Comparison of ENCODE assay signal across 9 cellular contexts in genomic region chr22:19987394-19988306, GRCh38. TPM values are rescaled to one million over a fixed set of nuclear protein-coding genes. Genes with fewer than 3 reads are reported as not detected.
DNase-seq lines count a peak whose midpoint lies in the region; ATAC-seq, FAIRE-seq and TF ChIP-seq lines count a peak whose summit lies in the region.
"Had no signal": no experiment of that assay in that cellular context is flagged by ENCODE, and none has a peak within 500 bp of the region (broad histone marks: within the 10 kb centered on the region; RNA-seq: fewer than 3 reads in every experiment).

No MANE protein-coding gene starts in this region.

- TF ChIP-seq RAD21 in liver (IDR thresholded peaks at IDR 0.05): no peak

- H3K36me3 ChIP-seq in astrocyte (ENCODE audit: insufficient read depth, low read length) (no peaks in the 10 kb centered on the region), liver (ENCODE audit: control insufficient read depth in 4 of 4, insufficient read depth in 3 of 4, low read depth in 1 of 4, low read length in 3 of 4) (no peaks in the 10 kb centered on the region), stomach smooth muscle (ENCODE audit: control insufficient read depth in 2 of 2, insufficient read depth in 2 of 2, low read length in 2 of 2) (no peaks in the 10 kb centered on the region)

- H3K4me1 ChIP-seq in astrocyte (ENCODE audit: insufficient read depth, low read length): peaks cover 27% of the 10 kb centered on the region
- peaks cover 3 to 33% (median 18%) of the 10 kb centered on the region in 4 donors for H3K4me1 ChIP-seq in liver (ENCODE audit: control insufficient read depth in 4 of 4, insufficient read depth in 4 of 4, low read length in 3 of 4)
- peaks cover 50% of the 10 kb centered on the region for H3K4me1 ChIP-seq in stomach smooth muscle (ENCODE audit: control insufficient read depth, insufficient read depth, low read length)

- no peak for DNase-seq in activated CD4-positive, alpha-beta memory T cell treated with anti-CD3 and anti-CD28 coated beads, Interleukin-2, amount 10 ng/mL, durations not matched to agents 7 days and 5 days
- DNase-seq in activated CD4-positive, alpha-beta memory T cell treated with anti-CD3 and anti-CD28 coated beads for 36 hours: no peak
- no peak for DNase-seq in astrocyte (ENCODE audit: low read depth)
- DNase-seq in NCI-H226: no peak
- DNase-seq: NCI-H1694 treated with DMSO at 0.1 percent for 48 hours had no signal

- H3K27ac ChIP-seq in astrocyte (ENCODE audit: low read depth, low read length): no peak overlapping the region
- peak overlapping the region; percentile 14 to 51 for H3K27ac ChIP-seq in liver (ENCODE audit: low read depth in 1 of 2, low read length in 2 of 2)
- peak overlapping the region; percentile 46 for H3K27ac ChIP-seq in stomach smooth muscle (ENCODE audit: low read length)

- H3K4me3 ChIP-seq in astrocyte (ENCODE audit: insufficient read depth, low read depth, low read length) (no peak overlapping the region), liver (ENCODE audit: low read depth in 1 of 3, low read length in 3 of 3) (no peak overlapping the region), stomach smooth muscle (ENCODE audit: low read length in 2 of 2) (peak overlapping the region in 1 of 2 donors; percentile 54)

- no peak overlapping the region for H3K4me2 ChIP-seq in astrocyte (ENCODE audit: low read length)

- H3K27me3 Mint-ChIP-seq in activated CD4-positive, alpha-beta memory T cell treated with anti-CD3 and anti-CD28 coated beads, Interleukin-2, amount 10 ng/mL, durations not matched to agents 7 days and 5 days: no peaks in the 10 kb centered on the region
- peaks cover 2% of the 10 kb centered on the region for H3K27me3 Mint-ChIP-seq in activated CD4-positive, alpha-beta memory T cell treated with anti-CD3 and anti-CD28 coated beads for 36 hours
- peaks cover 2% of the 10 kb centered on the region for H3K27me3 Mint-ChIP-seq in astrocyte (ENCODE audit: low read depth, unreplicated experiment)

- no peak for FAIRE-seq in astrocyte (lab: Jason Lieb, UNC)

- CTCF ChIA-PET in activated CD4-positive, alpha-beta memory T cell treated with anti-CD3 and anti-CD28 coated beads, Interleukin-2, amount 10 ng/mL, durations not matched to agents 7 days and 5 days (lab: Charles Lee): interaction anchor here (0.7 kb wide), 1 partner anchor 17 kb away, joined by 4 read pairs; no protein-coding TSS in a partner anchor
- CTCF ChIA-PET in activated CD4-positive, alpha-beta memory T cell treated with anti-CD3 and anti-CD28 coated beads for 36 hours (lab: Charles Lee): no interaction called here

- no peaks in the 10 kb centered on the region for H3K36me3 Mint-ChIP-seq in activated CD4-positive, alpha-beta memory T cell treated with anti-CD3 and anti-CD28 coated beads, Interleukin-2, amount 10 ng/mL, durations not matched to agents 7 days and 5 days (ENCODE audit: low read depth)
- no peaks in the 10 kb centered on the region for H3K36me3 Mint-ChIP-seq in activated CD4-positive, alpha-beta memory T cell treated with anti-CD3 and anti-CD28 coated beads for 36 hours
- peaks cover 2% of the 10 kb centered on the region for H3K36me3 Mint-ChIP-seq in astrocyte (ENCODE audit: low read depth, unreplicated experiment)

- WGBS in liver: 71% methylated on average over 24 of the region's 24 CpGs

- H3K27ac Mint-ChIP-seq in activated CD4-positive, alpha-beta memory T cell treated with anti-CD3 and anti-CD28 coated beads, Interleukin-2, amount 10 ng/mL, durations not matched to agents 7 days and 5 days: no peak overlapping the region
- H3K27ac Mint-ChIP-seq in activated CD4-positive, alpha-beta memory T cell treated with anti-CD3 and anti-CD28 coated beads for 36 hours: no peak overlapping the region
- no peak overlapping the region for H3K27ac Mint-ChIP-seq in astrocyte (ENCODE audit: unreplicated experiment)

- H3K79me2 ChIP-seq in astrocyte (ENCODE audit: insufficient read depth, low read length): peaks cover 21% of the 10 kb centered on the region

- H3K9me3 ChIP-seq in astrocyte (ENCODE audit: insufficient read depth, low read depth, low read length) (no peaks in the 10 kb centered on the region), liver (ENCODE audit: control insufficient read depth in 4 of 4, low read length in 3 of 4) (no peaks in the 10 kb centered on the region), stomach smooth muscle (ENCODE audit: control insufficient read depth in 2 of 2, low read length in 2 of 2) (no peaks in the 10 kb centered on the region)

- TF ChIP-seq CTCF in astrocyte (IDR thresholded peaks at IDR 0.05; ENCODE audit: insufficient read depth, low read depth, low read length) (no peak), liver (IDR thresholded peaks at IDR 0.05; ENCODE audit: low read depth, low read length, missing input control) (no peak)

- ATAC-seq in HG03095 (IDR thresholded peaks at IDR 0.05; ENCODE audit: unreplicated experiment): no peak
- no peak for ATAC-seq in GM18502 (IDR thresholded peaks at IDR 0.05; ENCODE audit: poor library complexity, unreplicated experiment)

- intact Hi-C loops in activated CD4-positive, alpha-beta memory T cell treated with anti-CD3 and anti-CD28 coated beads for 36 hours (cut with micrococcal nuclease): no loop called here

- no peaks in the 10 kb centered on the region for H3K4me1 Mint-ChIP-seq in activated CD4-positive, alpha-beta memory T cell treated with anti-CD3 and anti-CD28 coated beads, Interleukin-2, amount 10 ng/mL, durations not matched to agents 7 days and 5 days
- no peaks in the 10 kb centered on the region for H3K4me1 Mint-ChIP-seq in activated CD4-positive, alpha-beta memory T cell treated with anti-CD3 and anti-CD28 coated beads for 36 hours (ENCODE audit: low read depth)
- peaks cover 11% of the 10 kb centered on the region for H3K4me1 Mint-ChIP-seq in astrocyte (ENCODE audit: low read depth, unreplicated experiment)

- H4K20me1 ChIP-seq in astrocyte (ENCODE audit: insufficient read depth, low read length): peaks cover 22% of the 10 kb centered on the region

- no peaks in the 10 kb centered on the region for H3K9me3 Mint-ChIP-seq in activated CD4-positive, alpha-beta memory T cell treated with anti-CD3 and anti-CD28 coated beads, Interleukin-2, amount 10 ng/mL, durations not matched to agents 7 days and 5 days
- no peaks in the 10 kb centered on the region for H3K9me3 Mint-ChIP-seq in activated CD4-positive, alpha-beta memory T cell treated with anti-CD3 and anti-CD28 coated beads for 36 hours
- H3K9me3 Mint-ChIP-seq in astrocyte (ENCODE audit: unreplicated experiment): no peaks in the 10 kb centered on the region

- no peak overlapping the region for H2AFZ ChIP-seq in astrocyte (ENCODE audit: low read depth, low read length)

- no peaks in the 10 kb centered on the region for H3K27me3 ChIP-seq in astrocyte (ENCODE audit: insufficient read depth, low read length)
- H3K27me3 ChIP-seq in liver (ENCODE audit: control insufficient read depth in 4 of 4, insufficient read depth in 4 of 4, low read length in 3 of 4): no peaks in the 10 kb centered on the region
- H3K27me3 ChIP-seq in stomach smooth muscle (ENCODE audit: control insufficient read depth in 1 of 2, insufficient read depth in 2 of 2, low read length in 2 of 2): no peaks in the 10 kb centered on the region

- H3K9ac ChIP-seq in astrocyte (ENCODE audit: low read length): no peak overlapping the region
- no peak overlapping the region for H3K9ac ChIP-seq in liver (ENCODE audit: low read depth in 1 of 2, low read length in 2 of 2)
- H3K9ac ChIP-seq in stomach smooth muscle (ENCODE audit: low read length in 2 of 2): no peak overlapping the region

- POLR2A ChIA-PET in activated CD4-positive, alpha-beta memory T cell treated with anti-CD3 and anti-CD28 coated beads, Interleukin-2, amount 10 ng/mL, durations not matched to agents 7 days and 5 days (lab: Charles Lee): interaction anchor here (1.4 kb wide), 2 partner anchors 33 kb away, joined by 3 to 6 read pairs; partner anchors contain the start of gene TANGO2
- POLR2A ChIA-PET in activated CD4-positive, alpha-beta memory T cell treated with anti-CD3 and anti-CD28 coated beads for 36 hours (lab: Charles Lee): no interaction called here

- peak overlapping the region; percentile 13 for H3K4me3 Mint-ChIP-seq in activated CD4-positive, alpha-beta memory T cell treated with anti-CD3 and anti-CD28 coated beads, Interleukin-2, amount 10 ng/mL, durations not matched to agents 7 days and 5 days
- H3K4me3 Mint-ChIP-seq in activated CD4-positive, alpha-beta memory T cell treated with anti-CD3 and anti-CD28 coated beads for 36 hours: no peak overlapping the region
- peak overlapping the region; percentile 57 for H3K4me3 Mint-ChIP-seq in astrocyte (ENCODE audit: unreplicated experiment)

TF ChIP-seq in liver, 16 proteins besides CTCF, POLR2A, EP300 and RAD21 (continues in another document):
- TF ChIP-seq RXRA (IDR thresholded peaks at IDR 0.05) (no peak), ATF3 (IDR thresholded peaks at IDR 0.05) (no peak)

RNA-seq across cellular contexts. Expression of gene ARVCF, which starts 29.0 kb away (rescaled TPM):
- under 1 TPM; 0.58 to 0.71 TPM for total RNA-seq in activated CD4-positive, alpha-beta memory T cell treated with anti-CD3 and anti-CD28 coated beads, Interleukin-2, amount 10 ng/mL, durations not matched to agents 7 days and 5 days
- 1 to 10 TPM; 1.5 to 2.4 TPM for total RNA-seq in activated CD4-positive, alpha-beta memory T cell treated with anti-CD3 and anti-CD28 coated beads for 36 hours
- total RNA-seq in astrocyte: 11.0 and 17.9 TPM in 2 replicates
- total RNA-seq in liver: 10 to 100 TPM; 41.6 to 48.8 TPM
- 10 to 100 TPM in 1 of 2 donors, 1 to 10 TPM in 1; 3.8 to 10.6 TPM for polyA plus RNA-seq in liver

RNA-seq across cellular contexts. Expression of gene TANGO2, which starts 33.3 kb away (rescaled TPM):
- total RNA-seq in activated CD4-positive, alpha-beta memory T cell treated with anti-CD3 and anti-CD28 coated beads, Interleukin-2, amount 10 ng/mL, durations not matched to agents 7 days and 5 days: 10 to 100 TPM; 39.1 to 44.5 TPM
- total RNA-seq in activated CD4-positive, alpha-beta memory T cell treated with anti-CD3 and anti-CD28 coated beads for 36 hours: 10 to 100 TPM; 20.7 to 23.6 TPM
- total RNA-seq in astrocyte (28.0 TPM in 2 replicates), liver (100 to 1,000 TPM in 1 of 2 donors, 10 to 100 TPM in 1; 20.5 to 153 TPM)
- 10 to 100 TPM; 10.8 to 11.7 TPM for polyA plus RNA-seq in liver

RNA-seq across cellular contexts. Expression of gene TXNRD2, which starts 46.0 kb away (rescaled TPM):
- total RNA-seq in activated CD4-positive, alpha-beta memory T cell treated with anti-CD3 and anti-CD28 coated beads, Interleukin-2, amount 10 ng/mL, durations not matched to agents 7 days and 5 days: 10 to 100 TPM; 18.9 to 19.1 TPM
- total RNA-seq in activated CD4-positive, alpha-beta memory T cell treated with anti-CD3 and anti-CD28 coated beads for 36 hours: 10 to 100 TPM; 23.3 to 23.4 TPM
- total RNA-seq in astrocyte: 19.8 and 25.7 TPM in 2 replicates
- 10 to 100 TPM; 22.2 to 30.2 TPM for total RNA-seq in liver
- 10 to 100 TPM; 37.0 to 41.3 TPM for polyA plus RNA-seq in liver

RNA-seq across cellular contexts. Expression of gene COMT, which starts 46.1 kb away (rescaled TPM):
- 10 to 100 TPM; 78.7 to 79.3 TPM for total RNA-seq in activated CD4-positive, alpha-beta memory T cell treated with anti-CD3 and anti-CD28 coated beads, Interleukin-2, amount 10 ng/mL, durations not matched to agents 7 days and 5 days
- total RNA-seq in activated CD4-positive, alpha-beta memory T cell treated with anti-CD3 and anti-CD28 coated beads for 36 hours: 10 to 100 TPM; 61.7 to 66.1 TPM
- 116 and 120 TPM in 2 replicates for total RNA-seq in astrocyte
- total RNA-seq in liver: 100 to 1,000 TPM in 1 of 2 donors, 10 to 100 TPM in 1; 75.3 to 136 TPM
- polyA plus RNA-seq in liver: 100 to 1,000 TPM; 156 to 430 TPM
